ENCODE assay signal across 16 cellular contexts in genomic region chr3:9768376-9768775, GRCh38. TPM values are rescaled to one million over a fixed set of nuclear protein-coding genes. Genes with fewer than 3 reads are reported as not detected.
DNase-seq lines count a peak whose midpoint lies in the region; ATAC-seq, FAIRE-seq and TF ChIP-seq lines count a peak whose summit lies in the region.
"Had no signal": no experiment of that assay in that cellular context is flagged by ENCODE, and none has a peak within 500 bp of the region (broad histone marks: within the 10 kb centered on the region; RNA-seq: fewer than 3 reads in every experiment).

No MANE protein-coding gene starts in this region.

- TF ChIP-seq POLR2A in A549 (IDR thresholded peaks at IDR 0.05; ENCODE audit: low read length) (no peak), ovary (IDR thresholded peaks at IDR 0.05) (no peak)

- H3K4me3 Mint-ChIP-seq in chondrocyte (ENCODE audit: unreplicated experiment), result peak overlapping the region; percentile 82
- H3K4me3 Mint-ChIP-seq: activated B cell treated with CpG ODN at 0.5 μM for 24 hours had no signal

- H3K27ac Mint-ChIP-seq in chondrocyte (ENCODE audit: unreplicated experiment), result peak overlapping the region; percentile 45
- H3K27ac Mint-ChIP-seq: activated B cell treated with CpG ODN at 0.5 μM for 24 hours, IgD-negative memory B cell had no signal

- peak overlapping the region in 1 of 2 experiments; percentile 95; a peak in 3 of 6 replicates for H3K27ac ChIP-seq in A549
- H3K27ac ChIP-seq in ovary, result peak overlapping the region; percentile 74 to 92
- H3K27ac ChIP-seq: neutrophil had no signal

- CTCF ChIA-PET in A549 (lab: Yijun Ruan, JAX), result interaction anchor here (1.1 to 2.7 kb wide), 4 partner anchors 9 to 178 kb away, joined by 3 to 20 read pairs (median 4); no protein-coding TSS in a partner anchor

- H3K4me2 ChIP-seq in A549, result peak overlapping the region; percentile 98; the same call in 2 of the 3 replicates

- TF ChIP-seq EP300 in A549 (IDR thresholded peaks at IDR 0.05), result no peak
- TF ChIP-seq EP300 in ovary (IDR thresholded peaks at IDR 0.05), result no peak

- DNase-seq in A549 (ENCODE audit: low read depth in 1 of 2, low spot score in 1 of 2) (no peak), HFF-Myc (ENCODE audit: extremely low read depth, low read depth) (no peak), chondrocyte (ENCODE audit: low spot score) (no peak), ovary (no peak), AG20443 (ENCODE audit: low spot score) (no peak)
- no peak for DNase-seq in stimulated activated CD4-positive, alpha-beta T cell treated with anti-CD3 and anti-CD28 coated beads, Interleukin-1b, Interleukin-23, amount 100 ng/mL, for 48 hours
- DNase-seq: activated B cell treated with CpG ODN at 0.5 μM for 24 hours, GF-D8, left colon, NCI-H2029 treated with DMSO at 0.1 percent for 48 hours, NCI-H82, SIG-M5 had no signal

- intact Hi-C loops in ovary (cut with DNase I), result no loop called here

- no peak for TF ChIP-seq CTCF in A549 (IDR thresholded peaks at IDR 0.05)
- TF ChIP-seq CTCF in HFF-Myc (IDR thresholded peaks at IDR 0.05; ENCODE audit: low read depth, low read length, missing control alignments), result no peak
- TF ChIP-seq CTCF in chondrocyte (IDR thresholded peaks at IDR 0.05), result no peak
- TF ChIP-seq CTCF in ovary (IDR thresholded peaks at IDR 0.05), result no peak

- H3K9me3 Mint-ChIP-seq in chondrocyte (ENCODE audit: low read depth), result no peaks in the 10 kb centered on the region
- H3K9me3 Mint-ChIP-seq: activated B cell treated with CpG ODN at 0.5 μM for 24 hours, IgD-negative memory B cell had no signal

- POLR2A ChIA-PET in A549 (lab: Yijun Ruan, JAX), result interaction anchor here (1.5 kb wide), 1 partner anchor 24 kb away, joined by 3 read pairs; the partner anchor contains the start of genes ARPC4 and TADA3

- WGBS in A549 (ENCODE audit: missing lambda C conversion rate), result 77% methylated on average over 2 of the region's 2 CpGs
- WGBS in ovary, 3 donors, result 28 to 41% (median 38%) methylated on average over 2 of the region's 2 CpGs

- no peaks in the 10 kb centered on the region for H3K36me3 ChIP-seq in ovary
- H3K36me3 ChIP-seq: neutrophil had no signal

- H3K4me1 Mint-ChIP-seq in chondrocyte (ENCODE audit: low read depth), result peaks cover 39% of the 10 kb centered on the region

- H3K36me3 Mint-ChIP-seq in chondrocyte (ENCODE audit: low read depth), result peaks cover 4% of the 10 kb centered on the region

- H3K4me1 ChIP-seq in A549 (peaks cover 27% of the 10 kb centered on the region), ovary (ENCODE audit: insufficient read depth) (peaks cover 6% of the 10 kb centered on the region)

- ATAC-seq in A549 (no peak), GM19023 (IDR thresholded peaks at IDR 0.05; ENCODE audit: unreplicated experiment) (no peak), HG03378 (IDR thresholded peaks at IDR 0.05; ENCODE audit: unreplicated experiment) (no peak)
- ATAC-seq: left colon had no signal

- no peaks in the 10 kb centered on the region for H3K9me3 ChIP-seq in A549
- no peaks in the 10 kb centered on the region for H3K9me3 ChIP-seq in ovary
- H3K9me3 ChIP-seq: neutrophil had no signal

- no peaks in the 10 kb centered on the region for H3K27me3 ChIP-seq in ovary

- H3K4me3 ChIP-seq in A549 (no peak overlapping the region), HFF-Myc (replicated peaks; ENCODE audit: low read depth, low read length) (peak overlapping the region; percentile 75), ovary (no peak overlapping the region)

- H3K27me3 Mint-ChIP-seq in chondrocyte (ENCODE audit: low read depth), result no peaks in the 10 kb centered on the region

- FAIRE-seq in A549 (lab: Jason Lieb, UNC), result no peak

- TF ChIP-seq RAD21 in A549 (conservative IDR thresholded peaks at IDR 0.05 in 1 of 2, IDR thresholded peaks at IDR 0.05 in 1 of 2), result no peak

TF ChIP-seq in A549, 52 proteins besides CTCF, POLR2A, EP300 and RAD21:
- TF ChIP-seq CBX8 (IDR thresholded peaks at IDR 0.05) (no peak), HOXB5 (CRISPR knock-in tag; IDR thresholded peaks at IDR 0.05) (no peak), CHD2 (IDR thresholded peaks at IDR 0.05; ENCODE audit: low read length, partially characterized antibody) (no peak), ZSCAN20 (CRISPR knock-in tag; IDR thresholded peaks at IDR 0.05) (no peak)

RNA-seq across cellular contexts. Expression of gene CAMK1, which starts 1.4 kb away (rescaled TPM):
- polyA plus RNA-seq in A549 (2011; rRNA removed) (13.5 and 16.0 TPM in 2 replicates), A549 (2017; fragmentation: RNase III; extraction: RNeasy Plus Mini Kit Qiagen cat#74134 plus additional on column Dnase treatment) (15.6 to 16.1 TPM (median 15.9 TPM) in 3 replicates), ovary (10 to 100 TPM; 34.8 to 38.7 TPM)
- 22.5 and 26.5 TPM in 2 replicates for polyA plus RNA-seq in A549 (2012; cell fraction: cytosol; rRNA removed)
- 20.9 and 21.9 TPM in 2 replicates for polyA plus RNA-seq in A549 (2012; cell fraction: nucleus; rRNA removed)
- polyA minus RNA-seq in A549 (2011; rRNA and poly(A)+ RNA removed), result 11.0 TPM in 2 replicates
- total RNA-seq in chondrocyte (9.7 to 20.9 TPM (median 19.3 TPM) in 3 replicates), ovary (10 to 100 TPM; 38.4 to 67.3 (median 48.4) TPM)

RNA-seq across cellular contexts. Expression of gene OGG1, which starts 18.6 kb away (rescaled TPM):
- polyA plus RNA-seq in A549 (2011; rRNA removed) (21.2 and 21.6 TPM in 2 replicates), A549 (2017; fragmentation: RNase III; extraction: RNeasy Plus Mini Kit Qiagen cat#74134 plus additional on column Dnase treatment) (17.2 to 20.0 TPM (median 18.1 TPM) in 3 replicates), ovary (10 to 100 TPM; 28.1 to 28.9 TPM)
- polyA plus RNA-seq in A549 (2012; cell fraction: cytosol; rRNA removed), result 25.9 and 30.9 TPM in 2 replicates
- 27.7 and 29.5 TPM in 2 replicates for polyA plus RNA-seq in A549 (2012; cell fraction: nucleus; rRNA removed)
- 49.8 and 52.6 TPM in 2 replicates for polyA minus RNA-seq in A549 (2011; rRNA and poly(A)+ RNA removed)
- total RNA-seq in chondrocyte (23.8 to 26.7 TPM (median 24.2 TPM) in 3 replicates), ovary (10 to 100 TPM; 16.8 to 54.3 (median 31.5) TPM)

RNA-seq across cellular contexts. Expression of gene TADA3, which starts 23.9 kb away (rescaled TPM):
- polyA plus RNA-seq in A549 (2011; rRNA removed), result 42.6 and 49.2 TPM in 2 replicates
- 50.2 and 57.1 TPM in 2 replicates for polyA plus RNA-seq in A549 (2012; cell fraction: cytosol; rRNA removed)
- 36.8 and 43.0 TPM in 2 replicates for polyA plus RNA-seq in A549 (2012; cell fraction: nucleus; rRNA removed)
- 44.3 to 53.6 TPM (median 50.3 TPM) in 3 replicates for polyA plus RNA-seq in A549 (2017; fragmentation: RNase III; extraction: RNeasy Plus Mini Kit Qiagen cat#74134 plus additional on column Dnase treatment)
- 46.9 and 52.3 TPM in 2 replicates for polyA minus RNA-seq in A549 (2011; rRNA and poly(A)+ RNA removed)
- total RNA-seq in chondrocyte, result 42.2 to 69.9 TPM (median 69.6 TPM) in 3 replicates
- total RNA-seq in ovary, result 10 to 100 TPM; 49.4 to 77.9 (median 67.4) TPM
- polyA plus RNA-seq in ovary, result 10 to 100 TPM; 45.5 to 49.5 TPM

RNA-seq across cellular contexts. Expression of gene ARPC4, which starts 24.5 kb away (rescaled TPM):
- polyA plus RNA-seq in A549 (2011; rRNA removed), result 126 and 140 TPM in 2 replicates
- polyA plus RNA-seq in A549 (2012; cell fraction: cytosol; rRNA removed), result 152 and 172 TPM in 2 replicates
- polyA plus RNA-seq in A549 (2012; cell fraction: nucleus; rRNA removed), result 80.9 and 87.3 TPM in 2 replicates
- polyA plus RNA-seq in A549 (2017; fragmentation: RNase III; extraction: RNeasy Plus Mini Kit Qiagen cat#74134 plus additional on column Dnase treatment), result 292 to 310 TPM (median 298 TPM) in 3 replicates
- polyA minus RNA-seq in A549 (2011; rRNA and poly(A)+ RNA removed), result 124 and 133 TPM in 2 replicates
- 150 to 179 TPM (median 177 TPM) in 3 replicates for total RNA-seq in chondrocyte
- 100 to 1,000 TPM in 3 of 7 donors, 10 to 100 TPM in 4; 58.3 to 123 (median 85.1) TPM for total RNA-seq in ovary
- 100 to 1,000 TPM in 1 of 2 donors, 10 to 100 TPM in 1; 75.2 to 189 TPM for polyA plus RNA-seq in ovary

RNA-seq across cellular contexts. Expression of gene BRPF1, which starts 36.8 kb away (rescaled TPM):
- 8.6 and 10.1 TPM in 2 replicates for polyA plus RNA-seq in A549 (2011; rRNA removed)
- polyA plus RNA-seq in A549 (2012; cell fraction: cytosol; rRNA removed), result 15.7 and 17.4 TPM in 2 replicates
- 35.8 and 42.1 TPM in 2 replicates for polyA plus RNA-seq in A549 (2012; cell fraction: nucleus; rRNA removed)
- polyA plus RNA-seq in A549 (2017; fragmentation: RNase III; extraction: RNeasy Plus Mini Kit Qiagen cat#74134 plus additional on column Dnase treatment), result 11.9 to 12.4 TPM (median 12.1 TPM) in 3 replicates
- 19.0 and 20.4 TPM in 2 replicates for polyA minus RNA-seq in A549 (2011; rRNA and poly(A)+ RNA removed)
- total RNA-seq in chondrocyte, result 14.6 to 18.8 TPM (median 15.5 TPM) in 3 replicates
- 10 to 100 TPM; 11.7 to 26.4 (median 23.1) TPM for total RNA-seq in ovary
- polyA plus RNA-seq in ovary, result 10 to 100 TPM in 1 of 2 donors, 1 to 10 TPM in 1; 7.2 to 12.1 TPM
